Comparison of ENCODE assay signal across 1 cellular context in genomic region chr3:167976880-167977498, GRCh38.
TF ChIP-seq lines count a peak whose summit lies in the region.

No MANE protein-coding gene starts in this region.

TF ChIP-seq in K562, 482 proteins besides CTCF, POLR2A, EP300 and RAD21 (continued from another document):
- TF ChIP-seq HOMEZ (CRISPR knock-in tag; IDR thresholded peaks at IDR 0.05) = no peak
- no peak for TF ChIP-seq ZNF232 (CRISPR knock-in tag; IDR thresholded peaks at IDR 0.05)
- TF ChIP-seq NR2C1 (IDR thresholded peaks at IDR 0.05) = no peak
- no peak for TF ChIP-seq NR2C1 (tag; IDR thresholded peaks at IDR 0.05)
- no peak for TF ChIP-seq ZBTB43 (CRISPR knock-in tag; IDR thresholded peaks at IDR 0.05)
- TF ChIP-seq IFI16 (CRISPR knock-in tag; IDR thresholded peaks at IDR 0.05) = no peak
- TF ChIP-seq BRF1 (IDR thresholded peaks at IDR 0.05; ENCODE audit: borderline replicate concordance, extremely low read depth, insufficient read length) = no peak
TF ChIP-seq in K562: peak in this region for 0.
